In genomic region chr10:641149-642010, GRCh38 we compare ENCODE assay signal across 1 cellular context.
TF ChIP-seq lines count a peak whose summit lies in the region.

No MANE protein-coding gene starts in this region.

TF ChIP-seq in H1, 55 proteins besides CTCF, POLR2A, EP300 and RAD21:
- TF ChIP-seq RNF2 (IDR thresholded peaks at IDR 0.05; ENCODE audit: borderline replicate concordance, low read depth, low read length, missing control alignments, poor library complexity, severe bottlenecking) = no peak
- TF ChIP-seq TCF12 (IDR thresholded peaks at IDR 0.05; ENCODE audit: low read depth, low read length) = no peak
- TF ChIP-seq KDM1A (IDR thresholded peaks at IDR 0.05; ENCODE audit: borderline replicate concordance, low read length) = no peak
- TF ChIP-seq POU5F1 (IDR thresholded peaks at IDR 0.05; ENCODE audit: low read depth, low read length) = no peak
- TF ChIP-seq CREB1 (IDR thresholded peaks at IDR 0.05) = no peak
- no peak for TF ChIP-seq CHD7 (IDR thresholded peaks at IDR 0.05; ENCODE audit: insufficient replicate concordance, low read length)
- no peak for TF ChIP-seq BRCA1 (IDR thresholded peaks at IDR 0.05; ENCODE audit: low read depth, low read length)
- no peak for TF ChIP-seq EZH2 (IDR thresholded peaks at IDR 0.05; ENCODE audit: low read depth, low read length, severe bottlenecking)
- TF ChIP-seq NRF1 (IDR thresholded peaks at IDR 0.05; ENCODE audit: low read depth, low read length) = no peak
- no peak for TF ChIP-seq CEBPB (IDR thresholded peaks at IDR 0.05; ENCODE audit: low read depth, low read length)
- no peak for TF ChIP-seq BCL11A (IDR thresholded peaks at IDR 0.05; ENCODE audit: low read depth in 2 of 2, low read length in 2 of 2)
- TF ChIP-seq TAF7 (optimal IDR thresholded peaks at IDR 0.05; ENCODE audit: borderline replicate concordance, low read depth, low read length) = no peak
- no peak for TF ChIP-seq JUND (IDR thresholded peaks at IDR 0.05; ENCODE audit: low read length)
- no peak for TF ChIP-seq MAX (IDR thresholded peaks at IDR 0.05)
